7 cellular contexts compared by ENCODE assay signal in genomic region chr18:21684731-21685130, GRCh38. TPM values are rescaled to one million over a fixed set of nuclear protein-coding genes. Genes with fewer than 3 reads are reported as not detected.
DNase-seq lines count a peak whose midpoint lies in the region; ATAC-seq, FAIRE-seq and TF ChIP-seq lines count a peak whose summit lies in the region.

No MANE protein-coding gene starts in this region.

- H3K4me1 ChIP-seq in uterus, result no peaks in the 10 kb centered on the region

- no peak for TF ChIP-seq POLR2A in uterus (IDR thresholded peaks at IDR 0.05)

- intact Hi-C loops in uterus (cut with DNase I; ENCODE audit: low total_unique reads), result no loop called here

- ATAC-seq in GM18858 (IDR thresholded peaks at IDR 0.05; ENCODE audit: unreplicated experiment), result peak; percentile 57
- ATAC-seq in GM21381 (IDR thresholded peaks at IDR 0.05; ENCODE audit: unreplicated experiment), result peak; percentile 53
- ATAC-seq in HG03175 (IDR thresholded peaks at IDR 0.05; ENCODE audit: unreplicated experiment), result peak; percentile 61

- no peaks in the 10 kb centered on the region for H3K9me3 ChIP-seq in uterus

- H3K27ac Mint-ChIP-seq in mesothelial cell of epicardium, result peak overlapping the region; percentile 47

- no peaks in the 10 kb centered on the region for H3K27me3 ChIP-seq in uterus

- TF ChIP-seq CTCF in mesothelial cell of epicardium (IDR thresholded peaks at IDR 0.05; ENCODE audit: unreplicated experiment) (no peak), uterus (IDR thresholded peaks at IDR 0.05) (no peak)

- no peak for FAIRE-seq in frontal cortex (lab: Jason Lieb, UNC)

- H3K9me3 Mint-ChIP-seq in mesothelial cell of epicardium, result peaks cover 11% of the 10 kb centered on the region

- no peaks in the 10 kb centered on the region for H3K27me3 Mint-ChIP-seq in mesothelial cell of epicardium (ENCODE audit: low read depth)

- peaks cover 4% of the 10 kb centered on the region for H3K4me1 Mint-ChIP-seq in mesothelial cell of epicardium

- H3K36me3 ChIP-seq in uterus, result no peaks in the 10 kb centered on the region

- H3K27ac ChIP-seq in uterus, result no peak overlapping the region

- H3K4me3 Mint-ChIP-seq in mesothelial cell of epicardium, result no peak overlapping the region

- H3K4me3 ChIP-seq in uterus, result no peak overlapping the region

- peaks cover 11% of the 10 kb centered on the region for H3K36me3 Mint-ChIP-seq in mesothelial cell of epicardium

- DNase-seq in mesothelial cell of epicardium (ENCODE audit: low spot score in 2 of 2, unreplicated experiment in 2 of 2) (no peak), uterus (no peak), frontal cortex (ENCODE audit: low spot score in 2 of 2) (no peak)
- DNase-seq in NK-92 treated with Interleukin-12 subunit alpha and Interleukin-12 subunit beta, amount 100 ng/mL, for 24 hours (lab: John Stamatoyannopoulos, UW), result no peak

RNA-seq across cellular contexts. Expression of gene ABHD3, which starts 19.8 kb away (rescaled TPM):
- total RNA-seq in mesothelial cell of epicardium (3.8 to 6.0 TPM (median 5.4 TPM) in 3 replicates), uterus (10 to 100 TPM in 2 of 4 donors, 1 to 10 TPM in 2; 1.0 to 17.2 (median 12.6) TPM), frontal cortex (7.7 TPM)

RNA-seq across cellular contexts. Expression of gene MIB1, which starts 55.9 kb away (rescaled TPM):
- 81.9 to 85.4 TPM (median 83.6 TPM) in 3 replicates for total RNA-seq in mesothelial cell of epicardium
- 100 to 1,000 TPM in 1 of 4 donors, 10 to 100 TPM in 3; 25.9 to 121 (median 64.1) TPM for total RNA-seq in uterus
- total RNA-seq in frontal cortex, result 88.9 TPM
